ENCODE assay signal across 24 cellular contexts in genomic region chr5:72455477-72455876, GRCh38. TPM values are rescaled to one million over a fixed set of nuclear protein-coding genes. Genes with fewer than 3 reads are reported as not detected.
"Had no signal": no experiment of that assay in that cellular context is flagged by ENCODE, and none has a peak within 500 bp of the region (broad histone marks: within the 10 kb centered on the region; RNA-seq: fewer than 3 reads in every experiment).

No MANE protein-coding gene starts in this region.

- H3K4me3 Mint-ChIP-seq: activated B cell treated with CpG ODN at 0.5 μM for 24 hours; activated CD4-positive, alpha-beta T cell treated with anti-CD3 and anti-CD28 coated beads, Interleukin-2, amount 10 ng/mL, durations not matched to agents 24 days and 14 days; activated naive CD8-positive, alpha-beta T cell; activated T-cell treated with anti-CD3 and anti-CD28 coated beads, Interleukin-2, amount 50 U/mL, for 72 hours; memory B cell; naive thymus-derived CD8-positive, alpha-beta T cell had no signal

- H2AFZ ChIP-seq: hepatocyte had no signal

- H3K36me3 ChIP-seq: right lobe of liver, SJCRH30, thyroid gland had no signal

- H3K27ac Mint-ChIP-seq: activated B cell treated with CpG ODN at 0.5 μM for 24 hours; activated CD4-positive, alpha-beta T cell treated with anti-CD3 and anti-CD28 coated beads, Interleukin-2, amount 10 ng/mL, durations not matched to agents 24 days and 14 days; activated naive CD8-positive, alpha-beta T cell; activated T-cell treated with anti-CD3 and anti-CD28 coated beads, Interleukin-2, amount 50 U/mL, for 72 hours; memory B cell; naive thymus-derived CD8-positive, alpha-beta T cell; progenitor cell of endocrine pancreas had no signal

- H3K36me3 Mint-ChIP-seq: activated naive CD8-positive, alpha-beta T cell; memory B cell; naive thymus-derived CD8-positive, alpha-beta T cell had no signal

- H3K4me1 Mint-ChIP-seq: activated CD4-positive, alpha-beta T cell treated with anti-CD3 and anti-CD28 coated beads, Interleukin-2, amount 10 ng/mL, durations not matched to agents 24 days and 14 days had no signal

- H3K4me2 ChIP-seq: hepatocyte had no signal

- H3K27ac ChIP-seq: hepatocyte, right lobe of liver had no signal

- DNase-seq: activated B cell treated with CpG ODN at 0.5 μM for 24 hours; activated CD4-positive, alpha-beta T cell treated with anti-CD3 and anti-CD28 coated beads, Interleukin-2, amount 10 ng/mL, durations not matched to agents 24 days and 14 days; activated CD8-positive, alpha-beta memory T cell treated with anti-CD3 and anti-CD28 coated beads, Interleukin-2, amount 50 U/mL, for 48 hours; activated gamma-delta T cell; activated T-cell treated with anti-CD3 and anti-CD28 coated beads, Interleukin-2, amount 50 U/mL, for 72 hours; amniotic stem cell; central memory CD4-positive, alpha-beta T cell; effector memory CD4-positive, alpha-beta T cell; islet precursor cell; mucosa of descending colon; naive thymus-derived CD8-positive, alpha-beta T cell; nucleus accumbens; right lobe of liver; SJCRH30; stimulated activated CD4-positive, alpha-beta T cell treated with anti-CD3 and anti-CD28 coated beads, Interleukin-12 subunit alpha, Interleukin-12 subunit beta, amount 100 ng/mL, for 4 hours; stimulated activated CD4-positive, alpha-beta T cell treated with anti-CD3 and anti-CD28 coated beads, Interleukin-2, amount 100 ng/mL, for 24 hours; T-helper 2 cell; thyroid gland had no signal

- H3K9me3 ChIP-seq: mucosa of descending colon, right lobe of liver, SJCRH30, thyroid gland had no signal

- H3K27me3 Mint-ChIP-seq: activated B cell treated with CpG ODN at 0.5 μM for 24 hours; activated CD4-positive, alpha-beta T cell treated with anti-CD3 and anti-CD28 coated beads, Interleukin-2, amount 10 ng/mL, durations not matched to agents 24 days and 14 days; memory B cell had no signal

- ATAC-seq: activated T-cell treated with anti-CD3 and anti-CD28 coated beads, Interleukin-2, amount 50 U/mL, for 72 hours; left lobe of liver; mucosa of descending colon; naive thymus-derived CD8-positive, alpha-beta T cell; right lobe of liver had no signal

- H3K27me3 ChIP-seq: hepatocyte, right lobe of liver, SJCRH30, thyroid gland had no signal

- H3K79me2 ChIP-seq: hepatocyte had no signal

- H3K9me3 Mint-ChIP-seq: activated B cell treated with CpG ODN at 0.5 μM for 24 hours; activated CD4-positive, alpha-beta T cell treated with anti-CD3 and anti-CD28 coated beads, Interleukin-2, amount 10 ng/mL, durations not matched to agents 24 days and 14 days; activated T-cell treated with anti-CD3 and anti-CD28 coated beads, Interleukin-2, amount 50 U/mL, for 72 hours had no signal

- H3K4me3 ChIP-seq: coronary artery, hepatocyte, mucosa of descending colon, right lobe of liver, SJCRH30, thyroid gland had no signal

RNA-seq across cellular contexts. Expression of gene ZNF366, which starts 51.7 kb away (rescaled TPM):
- total RNA-seq: activated B cell treated with CpG ODN at 0.5 μM for 24 hours; activated CD4-positive, alpha-beta T cell treated with anti-CD3 and anti-CD28 coated beads, Interleukin-2, amount 10 ng/mL, durations not matched to agents 24 days and 14 days; activated T-cell treated with anti-CD3 and anti-CD28 coated beads, Interleukin-2, amount 50 U/mL, for 72 hours; naive thymus-derived CD8-positive, alpha-beta T cell; progenitor cell of endocrine pancreas had no signal
- polyA plus RNA-seq: hepatocyte; naive thymus-derived CD8-positive, alpha-beta T cell had no signal
